Comparison of ENCODE assay signal across 16 cellular contexts in the genomic region with DNA sequence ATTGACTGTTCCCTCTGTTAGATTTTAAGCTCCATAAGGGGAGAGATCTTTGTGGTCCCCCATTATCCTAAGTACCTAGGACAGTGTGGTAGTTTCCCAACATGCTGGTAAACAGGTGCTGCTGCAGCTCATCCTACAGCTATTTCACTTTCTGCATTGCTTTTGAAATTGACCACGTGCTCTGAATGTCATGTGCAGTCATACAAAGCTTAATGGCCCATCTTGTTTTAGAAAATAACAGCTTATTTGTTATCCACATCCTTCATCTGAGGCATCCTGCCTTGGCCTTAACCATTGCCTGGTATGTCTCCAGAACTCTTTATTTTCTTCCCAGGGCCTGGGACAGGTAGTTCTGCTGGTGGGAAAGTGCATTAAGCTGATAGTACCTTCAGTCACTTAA. TPM values are rescaled to one million over a fixed set of nuclear protein-coding genes. Genes with fewer than 3 reads are reported as not detected.
A peak's percentile ranks its signal among the peaks of the same experiment; 100 is the strongest.
DNase-seq lines count a peak whose midpoint lies in the region; ATAC-seq and TF ChIP-seq lines count a peak whose summit lies in the region.
"Had no signal": no experiment of that assay in that cellular context is flagged by ENCODE, and none has a peak within 500 bp of the region (broad histone marks: within the 10 kb centered on the region; RNA-seq: fewer than 3 reads in every experiment).

No MANE protein-coding gene starts in this region.

- H3K36me3 Mint-ChIP-seq in MCF 10A (ENCODE audit: insufficient read depth, unreplicated experiment) = peaks cover 96% of the 10 kb centered on the region

- no peak overlapping the region for H3K9ac ChIP-seq in mammary epithelial cell (ENCODE audit: insufficient read depth, low read length)

- ATAC-seq in thoracic aorta (ENCODE audit: insufficient number of reproducible peaks, low FRiP score, low read depth) (no peak), GM19455 (IDR thresholded peaks at IDR 0.05; ENCODE audit: unreplicated experiment) (no peak), GM18519 (IDR thresholded peaks at IDR 0.05; ENCODE audit: low FRiP score, unreplicated experiment) (no peak)
- ATAC-seq: HCT116 had no signal

- 10% methylated on average over 1 of the region's 1 CpG for WGBS in mammary epithelial cell (ENCODE audit: low coverage, missing lambda C conversion rate)

- no peak overlapping the region for H3K4me2 ChIP-seq in mammary epithelial cell (ENCODE audit: insufficient read depth, low read depth, low read length)

- no peaks in the 10 kb centered on the region for H3K27me3 ChIP-seq in mammary epithelial cell (ENCODE audit: insufficient read depth, low read length)
- no peaks in the 10 kb centered on the region for H3K27me3 ChIP-seq in thoracic aorta (replicated peaks; ENCODE audit: insufficient read depth)

- peak overlapping the region; percentile 15 for H3K4me3 Mint-ChIP-seq in MCF 10A (ENCODE audit: unreplicated experiment)

- BruUV-seq in MCF 10A (replicated peaks; lab: Mats Ljungman, UMichigan) (no TSS peak), mammary epithelial cell (replicated peaks; lab: Mats Ljungman, UMichigan) (no TSS peak)

- H3K4me3 ChIP-seq in mammary epithelial cell (replicated peaks in 1 of 3; ENCODE audit: insufficient read depth in 1 of 3, low read depth in 2 of 3, low read length in 3 of 3) (no peak overlapping the region), thoracic aorta (peak overlapping the region; percentile 4)

- no peak overlapping the region for H3K27ac ChIP-seq in mammary epithelial cell (ENCODE audit: insufficient read depth, low read depth, low read length)
- peak overlapping the region; percentile 57 for H3K27ac ChIP-seq in cingulate gyrus (ENCODE audit: low read depth, low read length)
- H3K27ac ChIP-seq in thoracic aorta = no peak overlapping the region

- in situ Hi-C loops in mammary epithelial cell (cut with MboI; ENCODE audit: low sequenced_read_pairs in 2 of 2) = no loop called here

- H4K20me1 ChIP-seq in mammary epithelial cell (ENCODE audit: insufficient read depth, low read length) = no peaks in the 10 kb centered on the region

- peaks cover 96% of the 10 kb centered on the region for H3K79me2 ChIP-seq in mammary epithelial cell (ENCODE audit: insufficient read depth, low read length)

- H3K4me1 Mint-ChIP-seq in MCF 10A (ENCODE audit: insufficient read depth, unreplicated experiment) = peaks cover 63% of the 10 kb centered on the region

- H3K27ac Mint-ChIP-seq in MCF 10A (ENCODE audit: low read depth, unreplicated experiment) = peak overlapping the region; percentile 13
- H3K27ac Mint-ChIP-seq: IgD-negative memory B cell had no signal

- H3K27me3 Mint-ChIP-seq in MCF 10A (ENCODE audit: insufficient read depth, unreplicated experiment) = no peaks in the 10 kb centered on the region
- H3K27me3 Mint-ChIP-seq: IgD-negative memory B cell had no signal

- H3K9me3 Mint-ChIP-seq in MCF 10A (ENCODE audit: unreplicated experiment) = no peaks in the 10 kb centered on the region
- H3K9me3 Mint-ChIP-seq: IgD-negative memory B cell had no signal

- TF ChIP-seq CTCF in MCF 10A (IDR thresholded peaks at IDR 0.05; ENCODE audit: unreplicated experiment) (no peak), mammary epithelial cell (conservative IDR thresholded peaks at IDR 0.05 in 1 of 2, IDR thresholded peaks at IDR 0.05 in 1 of 2; ENCODE audit: extremely low read depth in 1 of 2, insufficient read depth in 1 of 2, low read depth in 1 of 2, low read length in 2 of 2) (no peak), thoracic aorta (IDR thresholded peaks at IDR 0.05) (no peak)

- H3K9me3 ChIP-seq in mammary epithelial cell (replicated peaks; ENCODE audit: insufficient read depth, low read length) (no peaks in the 10 kb centered on the region), thoracic aorta (no peaks in the 10 kb centered on the region)

- H3K36me3 ChIP-seq in mammary epithelial cell (ENCODE audit: insufficient read depth, low read length) (peaks cover 19% of the 10 kb centered on the region), thoracic aorta (peaks cover 9% of the 10 kb centered on the region)

- intact Hi-C loops in MCF 10A (cut with micrococcal nuclease) (no loop called here), mammary epithelial cell (cut with micrococcal nuclease) (no loop called here)

- no peak overlapping the region for H2AFZ ChIP-seq in mammary epithelial cell (ENCODE audit: low read depth, low read length)

- DNase-seq in MCF 10A (ENCODE audit: unreplicated experiment) = no peak
- DNase-seq in mammary epithelial cell = no peak
- peak; percentile 33 for DNase-seq in midbrain (lab: John Stamatoyannopoulos, UW)
- no peak for DNase-seq in thoracic aorta (ENCODE audit: low spot score)
- no peak for DNase-seq in stimulated activated CD8-positive, alpha-beta memory T cell treated with anti-CD3 and anti-CD28 coated beads, Interleukin-4, amount 100 ng/mL, for 48 hours
- DNase-seq: NCI-H1436 treated with DMSO at 0.1 percent for 48 hours, NCI-H2081 treated with DMSO at 0.1 percent for 48 hours, NCI-H226, NCI-H526, OCI-M1, RPMI8226 had no signal

- POLR2A ChIA-PET in MCF 10A (lab: Yijun Ruan, JAX) = interaction anchor here (0.9 to 8.0 kb wide), 7 partner anchors 8 to 288 kb away, joined by 3 to 151 read pairs (median 5); a partner anchor contains a TSS

- CTCF ChIA-PET in MCF 10A (lab: Yijun Ruan, JAX) (interaction anchor here (0.9 kb wide), 1 partner anchor 8 kb away, joined by 3 read pairs; no protein-coding TSS in a partner anchor), mammary epithelial cell (lab: Charles Lee; ENCODE audit: low non-redundant PET) (interaction anchor here (0.7 kb wide), 1 partner anchor 387 kb away, joined by 5 read pairs; no protein-coding TSS in a partner anchor)

- H3K4me1 ChIP-seq in mammary epithelial cell (ENCODE audit: insufficient read depth, low read length) (peaks cover 51% of the 10 kb centered on the region), thoracic aorta (ENCODE audit: control insufficient read depth in 1 of 2, low read depth in 2 of 2) (peaks cover 42 to 66% of the 10 kb centered on the region in 2 donors)

- dilution Hi-C loops in mammary epithelial cell (cut with HindIII; ENCODE audit: low sequenced_read_pairs) = no loop called here

RNA-seq across cellular contexts. Expression of a gene that starts 14.7 kb away (rescaled TPM):
- 124 and 151 TPM in 2 replicates for total RNA-seq in MCF 10A (2022)
- total RNA-seq in mammary epithelial cell = 100 to 1,000 TPM in 1 of 2 donors, 10 to 100 TPM in 1; 74.3 to 195 TPM
- polyA plus RNA-seq in mammary epithelial cell = 11.1 TPM
- polyA minus RNA-seq in mammary epithelial cell = 96.6 TPM
- total RNA-seq in thoracic aorta = 10 to 100 TPM; 81.8 to 91.5 TPM
